Comparison of ENCODE assay signal across 30 cellular contexts in genomic region chr6:63567966-63568365, GRCh38. TPM values are rescaled to one million over a fixed set of nuclear protein-coding genes. Genes with fewer than 3 reads are reported as not detected.
A peak's percentile ranks its signal among the peaks of the same experiment; 100 is the strongest.
DNase-seq lines count a peak whose midpoint lies in the region; ATAC-seq, FAIRE-seq and TF ChIP-seq lines count a peak whose summit lies in the region.
"Had no signal": no experiment of that assay in that cellular context is flagged by ENCODE, and none has a peak within 500 bp of the region (broad histone marks: within the 10 kb centered on the region; RNA-seq: fewer than 3 reads in every experiment).

No MANE protein-coding gene starts in this region.

- no peak overlapping the region for H3K4me3 Mint-ChIP-seq in Caco-2 (ENCODE audit: unreplicated experiment)
- H3K4me3 Mint-ChIP-seq in CD4-positive, alpha-beta T cell = no peak overlapping the region
- H3K4me3 Mint-ChIP-seq in CD8-positive, alpha-beta T cell = no peak overlapping the region
- H3K4me3 Mint-ChIP-seq: CD4-positive, alpha-beta memory T cell had no signal

- CTCF ChIA-PET in Caco-2 (lab: Charles Lee) (no interaction called here), HepG2 (lab: Yijun Ruan, JAX; ENCODE audit: low intra/inter-chr PET ratio, low total read pairs) (no interaction called here)
- CTCF ChIA-PET in CD4-positive, alpha-beta T cell (lab: Charles Lee) = interaction anchor here (1.1 kb wide), 1 partner anchor 31 kb away, joined by 4 read pairs; no protein-coding TSS in a partner anchor
- CTCF ChIA-PET in CD8-positive, alpha-beta T cell (lab: Charles Lee) = interaction anchor here (1.1 kb wide), 1 partner anchor 31 kb away, joined by 3 read pairs; no protein-coding TSS in a partner anchor

- H3K9me3 ChIP-seq in Caco-2 (no peaks in the 10 kb centered on the region), body of pancreas (no peaks in the 10 kb centered on the region), HepG2 (ENCODE audit: low read length) (no peaks in the 10 kb centered on the region), stomach (no peaks in the 10 kb centered on the region), adrenal gland (replicated peaks in 1 of 3) (no peaks in the 10 kb centered on the region)
- H3K9me3 ChIP-seq in CD4-positive, alpha-beta T cell (ENCODE audit: control insufficient read depth, low read length) = no peaks in the 10 kb centered on the region
- no peaks in the 10 kb centered on the region for H3K9me3 ChIP-seq in CD8-positive, alpha-beta T cell (ENCODE audit: low read length)
- H3K9me3 ChIP-seq: MG63 had no signal

- no peaks in the 10 kb centered on the region for H3K9me3 Mint-ChIP-seq in Caco-2 (ENCODE audit: unreplicated experiment)
- H3K9me3 Mint-ChIP-seq in CD4-positive, alpha-beta T cell = no peaks in the 10 kb centered on the region
- H3K9me3 Mint-ChIP-seq in CD8-positive, alpha-beta T cell = no peaks in the 10 kb centered on the region
- H3K9me3 Mint-ChIP-seq: CD4-positive, alpha-beta memory T cell had no signal

- BruUV-seq in Caco-2 (replicated peaks; lab: Mats Ljungman, UMichigan) = no TSS peak
- BruUV-seq in HepG2 (replicated peaks; lab: Mats Ljungman, UMichigan) = no TSS peak

- H3K79me2 ChIP-seq in HepG2 (ENCODE audit: insufficient read depth, low read length) = peaks cover 88% of the 10 kb centered on the region

- in situ Hi-C loops in HepG2 (cut with HindIII; ENCODE audit: extremely low pct_ligation_motif_present, low pct_unique_long_range_greater_than_20kb) = no loop called here

- no peaks in the 10 kb centered on the region for H3K27me3 ChIP-seq in Caco-2 (replicated peaks; ENCODE audit: control insufficient read depth, insufficient read depth, low read length)
- H3K27me3 ChIP-seq in body of pancreas = no peaks in the 10 kb centered on the region
- H3K27me3 ChIP-seq in HepG2 (ENCODE audit: control insufficient read depth in 1 of 2, insufficient read depth in 2 of 2, low read length in 2 of 2) = no peaks in the 10 kb centered on the region
- no peaks in the 10 kb centered on the region for H3K27me3 ChIP-seq in stomach
- no peaks in the 10 kb centered on the region for H3K27me3 ChIP-seq in adrenal gland
- H3K27me3 ChIP-seq in CD4-positive, alpha-beta T cell (ENCODE audit: control insufficient read depth, insufficient read depth, low read length) = no peaks in the 10 kb centered on the region
- H3K27me3 ChIP-seq in CD8-positive, alpha-beta T cell (ENCODE audit: insufficient read depth, low read length) = no peaks in the 10 kb centered on the region
- H3K27me3 ChIP-seq: BLaER1 treated with 17β-estradiol and CSF1 and Interleukin-3, amounts not matched to agents 10 nM and 100 nM; MG63 had no signal

- no peak for FAIRE-seq in HepG2 (lab: Jason Lieb, UNC)
- FAIRE-seq: A204.1, GM12878 had no signal

- TF ChIP-seq RAD21 in HepG2 (CRISPR knock-in tag; IDR thresholded peaks at IDR 0.05) = no peak

- no peak overlapping the region for H3K4me2 ChIP-seq in HepG2 (ENCODE audit: low read depth, low read length)
- H3K4me2 ChIP-seq: BLaER1 treated with 17β-estradiol and CSF1 and Interleukin-3, amounts not matched to agents 10 nM and 100 nM had no signal

- 30 to 35% methylated on average over 1 of the region's 1 CpG for WGBS in body of pancreas, 2 donors
- 98% methylated on average over 1 of the region's 1 CpG for WGBS in HepG2 (ENCODE audit: low lambda C conversion rate)
- 31 to 51% (median 35%) methylated on average over 1 of the region's 1 CpG for whole genome bisulfite sequencing in stomach, 5 donors
- WGBS in adrenal gland, 4 donors = 42 to 57% (median 54%) methylated on average over 1 of the region's 1 CpG

- no peak overlapping the region for H2AFZ ChIP-seq in HepG2 (ENCODE audit: low read length)
- H2AFZ ChIP-seq: GM23248 had no signal

- H3K36me3 ChIP-seq in Caco-2 (ENCODE audit: control insufficient read depth, insufficient read depth, low read length) (no peaks in the 10 kb centered on the region), body of pancreas (replicated peaks in 1 of 2; ENCODE audit: insufficient read depth in 1 of 2, low read depth in 2 of 2) (no peaks in the 10 kb centered on the region), HepG2 (replicated peaks in 1 of 2; ENCODE audit: control insufficient read depth in 1 of 2, insufficient read depth in 2 of 2, low read length in 2 of 2) (no peaks in the 10 kb centered on the region; a peak in 2 of 5 replicates), stomach (no peaks in the 10 kb centered on the region), adrenal gland (replicated peaks in 1 of 2) (no peaks in the 10 kb centered on the region)
- no peaks in the 10 kb centered on the region for H3K36me3 ChIP-seq in CD8-positive, alpha-beta T cell (ENCODE audit: insufficient read depth, low read length)
- H3K36me3 ChIP-seq: BLaER1 treated with 17β-estradiol and CSF1 and Interleukin-3, amounts not matched to agents 10 nM and 100 nM; MG63 had no signal

- H3K9ac ChIP-seq in HepG2 (ENCODE audit: insufficient read depth, low read depth, low read length) = no peak overlapping the region
- H3K9ac ChIP-seq: BLaER1 treated with 17β-estradiol and CSF1 and Interleukin-3, amounts not matched to agents 10 nM and 100 nM; GM23248 had no signal

- intact Hi-C loops in Caco-2 (cut with micrococcal nuclease; ENCODE audit: unreplicated experiment) (no loop called here), body of pancreas (cut with DNase I) (no loop called here), HepG2 (cut with micrococcal nuclease; ENCODE audit: unreplicated experiment) (no loop called here), stomach (cut with DNase I; ENCODE audit: low total_unique reads) (no loop called here), adrenal gland (cut with DNase I) (no loop called here)
- intact Hi-C loops in CD4-positive, alpha-beta T cell (cut with DNase I, micrococcal nuclease) = no loop called here
- intact Hi-C loops in CD8-positive, alpha-beta T cell (cut with DNase I, micrococcal nuclease) = no loop called here

- H3K27ac ChIP-seq in body of pancreas (peak overlapping the region; percentile 3 to 100 (median 35)), HepG2 (ENCODE audit: extremely low read length, insufficient read depth, low read length) (peak overlapping the region; percentile 1), stomach (peak overlapping the region; percentile 16 to 100 (median 55)), adrenal gland (peak overlapping the region in 2 of 5 donors; percentile 29 to 45)
- no peak overlapping the region for H3K27ac ChIP-seq in CD4-positive, alpha-beta T cell (ENCODE audit: low read depth, low read length)
- no peak overlapping the region for H3K27ac ChIP-seq in CD8-positive, alpha-beta T cell (ENCODE audit: low read depth, low read length)
- H3K27ac ChIP-seq: BLaER1 treated with 17β-estradiol and CSF1 and Interleukin-3, amounts not matched to agents 10 nM and 100 nM; GM23248; RWPE1 had no signal

- ATAC-seq in body of pancreas = no peak
- ATAC-seq in HepG2 = no peak
- no peak for ATAC-seq in CD4-positive, alpha-beta T cell (ENCODE audit: poor library complexity)
- ATAC-seq in CD8-positive, alpha-beta T cell = no peak
- ATAC-seq: GM12878 had no signal

- peaks cover 50% of the 10 kb centered on the region for H3K4me1 ChIP-seq in Caco-2
- peaks cover 64% of the 10 kb centered on the region for H3K4me1 ChIP-seq in body of pancreas
- H3K4me1 ChIP-seq in HepG2 (ENCODE audit: insufficient read depth, low read length) = peaks cover 91% of the 10 kb centered on the region
- peaks cover 22 to 63% (median 42%) of the 10 kb centered on the region in 4 donors for H3K4me1 ChIP-seq in stomach
- H3K4me1 ChIP-seq in adrenal gland (replicated peaks in 1 of 2) = peaks cover 0 to 11% of the 10 kb centered on the region in 2 donors
- peaks cover 10% of the 10 kb centered on the region for H3K4me1 ChIP-seq in CD8-positive, alpha-beta T cell (ENCODE audit: insufficient read depth, low read length)

- H3K27ac Mint-ChIP-seq in Caco-2 (ENCODE audit: unreplicated experiment) = peak overlapping the region; percentile 29
- H3K27ac Mint-ChIP-seq in CD4-positive, alpha-beta T cell = no peak overlapping the region
- H3K27ac Mint-ChIP-seq in CD8-positive, alpha-beta T cell = no peak overlapping the region
- H3K27ac Mint-ChIP-seq: CD4-positive, alpha-beta memory T cell had no signal

- TF ChIP-seq CTCF in Caco-2 (IDR thresholded peaks at IDR 0.05; ENCODE audit: insufficient read depth in 1 of 2, low read depth in 1 of 2, low read length in 1 of 2, severe bottlenecking in 1 of 2, unreplicated experiment in 1 of 2) (no peak), body of pancreas (IDR thresholded peaks at IDR 0.05) (no peak), HepG2 (CRISPR knock-in tag; IDR thresholded peaks at IDR 0.05) (no peak), stomach (IDR thresholded peaks at IDR 0.05) (no peak), adrenal gland (IDR thresholded peaks at IDR 0.05) (no peak)
- no peak for TF ChIP-seq CTCF in CD4-positive, alpha-beta T cell (IDR thresholded peaks at IDR 0.05)
- TF ChIP-seq CTCF in CD8-positive, alpha-beta T cell (IDR thresholded peaks at IDR 0.05) = no peak

- H3K36me3 Mint-ChIP-seq in Caco-2 (ENCODE audit: insufficient read depth, unreplicated experiment) = peaks cover 15% of the 10 kb centered on the region
- peaks cover 7% of the 10 kb centered on the region for H3K36me3 Mint-ChIP-seq in CD4-positive, alpha-beta T cell (ENCODE audit: low read depth)
- peaks cover 4% of the 10 kb centered on the region for H3K36me3 Mint-ChIP-seq in CD8-positive, alpha-beta T cell

- TF ChIP-seq EP300 in HepG2 (IDR thresholded peaks at IDR 0.05; ENCODE audit: low read depth in 2 of 2, low read length in 2 of 2) (no peak), HepG2 (CRISPR knock-in tag; IDR thresholded peaks at IDR 0.05; ENCODE audit: borderline replicate concordance) (no peak), stomach (IDR thresholded peaks at IDR 0.05) (no peak)

- peaks cover 35% of the 10 kb centered on the region for H3K4me1 Mint-ChIP-seq in Caco-2 (ENCODE audit: low read depth, unreplicated experiment)
- peaks cover 12% of the 10 kb centered on the region for H3K4me1 Mint-ChIP-seq in CD4-positive, alpha-beta T cell (ENCODE audit: low read depth)
- H3K4me1 Mint-ChIP-seq in CD8-positive, alpha-beta T cell (ENCODE audit: low read depth) = peaks cover 10% of the 10 kb centered on the region

- POLR2A ChIA-PET in Caco-2 (lab: Charles Lee) = no interaction called here
- POLR2A ChIA-PET in HepG2 (lab: Yijun Ruan, JAX) = interaction anchor here (1.9 kb wide), 1 partner anchor 12 kb away, joined by 6 read pairs; no protein-coding TSS in a partner anchor
- POLR2A ChIA-PET in CD4-positive, alpha-beta T cell (lab: Charles Lee) = no interaction called here
- POLR2A ChIA-PET in CD8-positive, alpha-beta T cell (lab: Charles Lee) = no interaction called here

- no peaks in the 10 kb centered on the region for H3K27me3 Mint-ChIP-seq in Caco-2 (ENCODE audit: insufficient read depth, unreplicated experiment)
- no peaks in the 10 kb centered on the region for H3K27me3 Mint-ChIP-seq in CD4-positive, alpha-beta T cell
- H3K27me3 Mint-ChIP-seq in CD8-positive, alpha-beta T cell (ENCODE audit: low read depth) = peaks cover 5% of the 10 kb centered on the region

- H3K4me3 ChIP-seq in Caco-2 (ENCODE audit: low read depth, low read length) = no peak overlapping the region
- no peak overlapping the region for H3K4me3 ChIP-seq in body of pancreas
- H3K4me3 ChIP-seq in HepG2 (replicated peaks in 1 of 3; ENCODE audit: insufficient read depth in 1 of 3, low read depth in 2 of 3, low read length in 3 of 3) = no peak overlapping the region
- no peak overlapping the region for H3K4me3 ChIP-seq in stomach
- H3K4me3 ChIP-seq in adrenal gland = no peak overlapping the region
- no peak overlapping the region for H3K4me3 ChIP-seq in CD8-positive, alpha-beta T cell (ENCODE audit: low read depth, low read length)
- H3K4me3 ChIP-seq: BLaER1 treated with 17β-estradiol and CSF1 and Interleukin-3, amounts not matched to agents 10 nM and 100 nM; GM12878; GM23248; MG63 had no signal

- no peak for DNase-seq in Caco-2
- DNase-seq in body of pancreas = no peak
- DNase-seq in HepG2 (ENCODE audit: low spot score) = no peak
- DNase-seq in stomach = no peak
- DNase-seq in adrenal gland = no peak
- DNase-seq in CD4-positive, alpha-beta T cell = no peak
- no peak for DNase-seq in CD8-positive, alpha-beta T cell
- DNase-seq in activated CD4-positive, alpha-beta T cell treated with anti-CD3 and anti-CD28 coated beads, Interleukin-2, amount 50 U/mL, for 4 hours = no peak
- DNase-seq: AML-193; CD4-positive, alpha-beta memory T cell; DMS 273 treated with DMSO at 0.1 percent for 48 hours; DMS79; EL; GDM1; GM23248; H7; IMR-90; KG1; MG63; NCI-H1417; NCI-H1694; NCI-H2029 treated with DMSO at 0.1 percent for 48 hours; NCI-H446 treated with DMSO at 0.1 percent for 48 hours; NCI-H526; NCI-H82; SHP77 had no signal

- TF ChIP-seq POLR2A in body of pancreas (IDR thresholded peaks at IDR 0.05) (no peak), HepG2 (IDR thresholded peaks at IDR 0.05; ENCODE audit: insufficient read depth in 1 of 2, low read depth in 2 of 2, low read length in 2 of 2) (no peak), stomach (IDR thresholded peaks at IDR 0.05) (no peak), adrenal gland (IDR thresholded peaks at IDR 0.05) (no peak)

- no peaks in the 10 kb centered on the region for H4K20me1 ChIP-seq in HepG2 (ENCODE audit: insufficient read depth, low read length)

RNA-seq across cellular contexts. Expression of gene PTP4A1, which starts 4.3 kb away (rescaled TPM):
- total RNA-seq in Caco-2 (2022) (122 and 129 TPM in 2 replicates), body of pancreas (10 to 100 TPM; 11.5 to 26.7 TPM), HepG2 (2016; rRNA removed; fragmentation: Illumina TruSeq; extraction: Trizol) (376 and 681 TPM in 2 replicates), stomach (100 to 1,000 TPM in 1 of 5 donors, 10 to 100 TPM in 4; 22.0 to 140 (median 54.6) TPM), adrenal gland (100 to 1,000 TPM in 3 of 8 donors, 10 to 100 TPM in 5; 20.9 to 194 (median 59.7) TPM)
- 72.5 and 82.8 TPM in 2 replicates for total RNA-seq in HepG2 (2016; cell fraction: cytosol; rRNA removed; fragmentation: Illumina TruSeq; extraction: Trizol; ENCODE audit: low read depth)
- total RNA-seq in HepG2 (2016; cell fraction: insoluble cytoplasmic fraction; rRNA removed; fragmentation: Illumina TruSeq; extraction: Trizol) = 381 and 654 TPM in 2 replicates
- 431 TPM in 2 replicates for total RNA-seq in HepG2 (2016; cell fraction: membrane; rRNA removed; fragmentation: Illumina TruSeq; extraction: Trizol)
- 336 and 365 TPM in 2 replicates for total RNA-seq in HepG2 (2016; cell fraction: nucleus; rRNA removed; fragmentation: Illumina TruSeq; extraction: Trizol)
- polyA plus RNA-seq in HepG2 (2011; rRNA removed) (127 and 141 TPM in 2 replicates), stomach (10 to 100 TPM; 10.0 to 23.7 (median 19.4) TPM), adrenal gland (100 to 1,000 TPM in 1 of 3 donors, 10 to 100 TPM in 1, 1 to 10 TPM in 1; 5.7 to 134 (median 21.2) TPM)
- polyA plus RNA-seq in HepG2 (2011; cell fraction: cytosol; rRNA removed) = 61.2 and 126 TPM in 2 replicates
- polyA plus RNA-seq in HepG2 (2011; cell fraction: nucleus; rRNA removed) = 48.0 and 68.5 TPM in 2 replicates
- 273 TPM in 2 replicates for polyA plus RNA-seq in HepG2 (2012)
- 53.9 and 75.2 TPM in 2 replicates for polyA plus RNA-seq in HepG2 (2016; cell fraction: cytosol; fragmentation: Illumina TruSeq; extraction: Trizol; ENCODE audit: low read depth)
- polyA plus RNA-seq in HepG2 (2016; cell fraction: insoluble cytoplasmic fraction; fragmentation: Illumina TruSeq; extraction: Trizol; ENCODE audit: low read depth) = 710 and 726 TPM in 2 replicates
- 254 and 286 TPM in 2 replicates for polyA plus RNA-seq in HepG2 (2016; cell fraction: membrane; fragmentation: Illumina TruSeq; extraction: Trizol; ENCODE audit: low read depth)
- 411 and 435 TPM in 2 replicates for polyA plus RNA-seq in HepG2 (2016; cell fraction: nucleus; fragmentation: Illumina TruSeq; extraction: Trizol; ENCODE audit: insufficient read depth, low read depth)
- 36.0 and 84.0 TPM in 2 replicates for polyA minus RNA-seq in HepG2 (2011; rRNA and poly(A)+ RNA removed; ENCODE audit: low replicate concordance)
- 187 and 229 TPM in 2 replicates for polyA minus RNA-seq in HepG2 (2011; cell fraction: cytosol; rRNA and poly(A)+ RNA removed)
- 195 and 232 TPM in 2 replicates for polyA minus RNA-seq in HepG2 (2011; cell fraction: nucleus; rRNA and poly(A)+ RNA removed)
- total RNA-seq in CD4-positive, alpha-beta T cell = 100 to 1,000 TPM; 254 to 258 TPM
- 100 to 1,000 TPM; 329 to 360 TPM for total RNA-seq in CD8-positive, alpha-beta T cell

Comparison
In these comparisons a context has a peak if more than half of its experiments do, and no peak if none do; other contexts are left out.
1. H3K27ac ChIP-seq: peak in body of pancreas (4 of 4), HepG2 (single experiment) and stomach (5 of 5); none in CD4-positive, alpha-beta T cell (single experiment) and CD8-positive, alpha-beta T cell (single experiment).
2. CTCF ChIA-PET loops: an anchor here in CD4-positive, alpha-beta T cell (1.1 kb wide) and CD8-positive, alpha-beta T cell (1.1 kb wide); none called in Caco-2 and HepG2.